ENCODE assay signal across 1 cellular context in the genomic region with DNA sequence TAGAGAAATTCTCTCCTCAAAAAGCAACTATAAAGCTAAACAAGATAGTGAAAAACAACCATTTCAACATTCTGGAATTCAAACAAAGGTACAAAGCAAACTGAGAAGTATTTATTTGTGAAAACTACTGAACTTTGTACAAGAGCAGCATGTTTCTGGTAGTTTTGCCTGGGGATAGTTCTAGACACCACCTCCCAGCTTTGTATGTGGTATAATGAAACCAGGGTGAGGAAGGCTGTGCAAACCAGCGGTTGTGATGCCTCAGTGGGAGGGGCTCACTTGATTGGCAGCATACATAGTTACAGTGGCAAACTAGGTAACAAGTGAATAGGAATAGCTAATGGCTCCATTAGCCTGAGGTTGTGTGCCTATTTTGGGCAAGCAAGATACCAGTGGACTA.
TF ChIP-seq lines count a peak whose summit lies in the region.

No MANE protein-coding gene starts in this region.

TF ChIP-seq in GM12878, 131 proteins besides CTCF, POLR2A, EP300 and RAD21 (continued from another document):
- TF ChIP-seq, protein P1, sequence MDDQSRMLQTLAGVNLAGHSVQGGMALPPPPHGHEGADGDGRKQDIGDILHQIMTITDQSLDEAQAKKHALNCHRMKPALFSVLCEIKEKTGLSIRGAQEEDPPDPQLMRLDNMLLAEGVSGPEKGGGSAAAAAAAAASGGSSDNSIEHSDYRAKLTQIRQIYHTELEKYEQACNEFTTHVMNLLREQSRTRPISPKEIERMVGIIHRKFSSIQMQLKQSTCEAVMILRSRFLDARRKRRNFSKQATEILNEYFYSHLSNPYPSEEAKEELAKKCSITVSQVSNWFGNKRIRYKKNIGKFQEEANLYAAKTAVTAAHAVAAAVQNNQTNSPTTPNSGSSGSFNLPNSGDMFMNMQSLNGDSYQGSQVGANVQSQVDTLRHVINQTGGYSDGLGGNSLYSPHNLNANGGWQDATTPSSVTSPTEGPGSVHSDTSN (IDR thresholded peaks at IDR 0.05; ENCODE audit: insufficient replicate concordance, low read depth, low read length) = peak; percentile 45
